Comparison of ENCODE assay signal across 23 cellular contexts in the genomic region with DNA sequence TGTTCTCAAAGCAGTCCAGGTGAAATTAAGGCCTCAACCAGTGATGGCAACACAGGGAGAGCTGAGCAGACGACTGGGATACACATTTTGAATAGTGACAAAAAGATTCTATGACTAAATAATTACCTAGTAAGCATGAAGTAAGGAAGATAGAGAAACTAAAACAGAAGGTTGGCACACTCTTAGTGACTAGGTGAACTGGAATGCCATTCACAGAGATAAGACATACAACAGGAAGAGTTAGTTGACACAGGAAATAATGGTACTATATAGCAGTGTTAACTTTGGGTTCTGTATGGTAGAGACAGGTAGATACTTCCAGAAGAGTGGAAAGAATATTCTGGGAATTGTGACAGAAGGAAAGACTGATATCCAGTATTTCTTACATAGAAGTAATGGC.
DNase-seq lines count a peak whose midpoint lies in the region; ATAC-seq and TF ChIP-seq lines count a peak whose summit lies in the region.
"Had no signal": no experiment of that assay in that cellular context is flagged by ENCODE, and none has a peak within 500 bp of the region (broad histone marks: within the 10 kb centered on the region; RNA-seq: fewer than 3 reads in every experiment).

No MANE protein-coding gene starts in this region.

- no peak overlapping the region for H2AK5ac ChIP-seq in IMR-90 (ENCODE audit: low read depth, low read length)

- H3K23ac ChIP-seq in IMR-90 (ENCODE audit: low read depth, low read length): no peak overlapping the region

- no peak for ATAC-seq in IMR-90 (ENCODE audit: low read depth)
- ATAC-seq in foreskin keratinocyte: peak; percentile 75
- ATAC-seq in HG03342 (IDR thresholded peaks at IDR 0.05; ENCODE audit: unreplicated experiment): no peak
- ATAC-seq: A549, K562, SK-N-SH treated with all-trans-retinoic acid at 6 μM for 48 hours had no signal

- no peak for TF ChIP-seq POLR2A in IMR-90 (IDR thresholded peaks at IDR 0.05; ENCODE audit: low read depth, low read length)
- TF ChIP-seq POLR2A in thyroid gland (IDR thresholded peaks at IDR 0.05): no peak

- no peaks in the 10 kb centered on the region for H3K4me1 ChIP-seq in IMR-90 (ENCODE audit: control insufficient read depth, insufficient read depth, low read length)
- peaks cover 5% of the 10 kb centered on the region for H3K4me1 ChIP-seq in foreskin keratinocyte
- no peaks in the 10 kb centered on the region for H3K4me1 ChIP-seq in thyroid gland
- H3K4me1 ChIP-seq: A549 had no signal

- no peak overlapping the region for H2AFZ ChIP-seq in IMR-90 (replicated peaks; ENCODE audit: low read length, poor library complexity)

- intact Hi-C loops in IMR-90 (cut with micrococcal nuclease) (no loop called here), thyroid gland (cut with DNase I) (no loop called here)

- H3K14ac ChIP-seq in IMR-90 (replicated peaks; ENCODE audit: low read depth, low read length): no peak overlapping the region

- BruUV-seq in IMR-90 (replicated peaks; lab: Mats Ljungman, UMichigan): no TSS peak

- POLR2A ChIA-PET in IMR-90 (lab: Charles Lee; ENCODE audit: unreplicated experiment): no interaction called here

- CTCF ChIA-PET in IMR-90 (lab: Yijun Ruan, JAX): no interaction called here

- no CpG with 5 or more reads among the region's 1 CpG for WGBS in IMR-90 (ENCODE audit: extremely low coverage in 2 of 2, insufficient read length in 1 of 2), 2 experiments
- 87 to 94% methylated on average over 1 of the region's 1 CpG for WGBS in thyroid gland, 2 donors

- H2BK20ac ChIP-seq in IMR-90 (ENCODE audit: low read depth, low read length): no peak overlapping the region

- H3K27ac Mint-ChIP-seq in endothelial cell (ENCODE audit: unreplicated experiment): no peak overlapping the region
- H3K27ac Mint-ChIP-seq: B cell had no signal

- H3K9me3 ChIP-seq in IMR-90 (ENCODE audit: control insufficient read depth, insufficient read depth, low read length) (peaks cover 5% of the 10 kb centered on the region; the same call in 1 of the 2 replicates), thyroid gland (no peaks in the 10 kb centered on the region)
- H3K9me3 ChIP-seq: A549 had no signal

- no peaks in the 10 kb centered on the region for H3K36me3 ChIP-seq in IMR-90 (ENCODE audit: control insufficient read depth, insufficient read depth, low read length)
- no peaks in the 10 kb centered on the region for H3K36me3 ChIP-seq in thyroid gland

- in situ Hi-C loops in IMR-90 (cut with MboI; ENCODE audit: low sequenced_read_pairs): no loop called here

- H3K27me3 ChIP-seq in IMR-90 (ENCODE audit: control insufficient read depth, insufficient read depth, low read length) (no peaks in the 10 kb centered on the region), foreskin keratinocyte (no peaks in the 10 kb centered on the region), thyroid gland (no peaks in the 10 kb centered on the region)

- no peak overlapping the region for H2BK120ac ChIP-seq in IMR-90 (ENCODE audit: low read depth, low read length)

- TF ChIP-seq CTCF in IMR-90 (conservative IDR thresholded peaks at IDR 0.05; ENCODE audit: low read depth, low read length) (no peak), VCaP (conservative IDR thresholded peaks at IDR 0.05) (no peak), foreskin keratinocyte (conservative IDR thresholded peaks at IDR 0.05) (no peak), thyroid gland (IDR thresholded peaks at IDR 0.05) (no peak), endothelial cell (IDR thresholded peaks at IDR 0.05; ENCODE audit: unreplicated experiment) (no peak)

- dilution Hi-C loops in IMR-90 (cut with HindIII; ENCODE audit: low sequenced_read_pairs, unreplicated experiment): no loop called here

- no peak overlapping the region for H4K8ac ChIP-seq in IMR-90 (ENCODE audit: low read depth in 2 of 2, low read length in 2 of 2)

- H3K79me1 ChIP-seq in IMR-90 (ENCODE audit: low read depth in 1 of 2, low read length in 2 of 2): no peaks in the 10 kb centered on the region

- no peak overlapping the region for H3K4me3 Mint-ChIP-seq in endothelial cell (ENCODE audit: unreplicated experiment)
- H3K4me3 Mint-ChIP-seq: B cell had no signal

- H3K27ac ChIP-seq in IMR-90 (ENCODE audit: insufficient read depth, low read length): no peak overlapping the region
- peak overlapping the region; percentile 24 for H3K27ac ChIP-seq in VCaP
- H3K27ac ChIP-seq in foreskin keratinocyte: no peak overlapping the region
- H3K27ac ChIP-seq in thyroid gland: no peak overlapping the region
- H3K27ac ChIP-seq: A549, RWPE1 had no signal

- no peak overlapping the region for H2BK5ac ChIP-seq in IMR-90 (ENCODE audit: low read depth, low read length, poor library complexity, severe bottlenecking)

- no peak overlapping the region for H3K18ac ChIP-seq in IMR-90 (ENCODE audit: low read depth, low read length)

- H3K4ac ChIP-seq in IMR-90 (ENCODE audit: low read depth, low read length): no peak overlapping the region

- H3K36me3 Mint-ChIP-seq in endothelial cell (ENCODE audit: low read depth, unreplicated experiment): no peaks in the 10 kb centered on the region

- no peak overlapping the region for H2BK15ac ChIP-seq in IMR-90 (ENCODE audit: low read depth, low read length)

- H4K20me1 ChIP-seq in IMR-90 (ENCODE audit: insufficient read depth, low read length): no peaks in the 10 kb centered on the region

- H3K27me3 Mint-ChIP-seq in endothelial cell (ENCODE audit: unreplicated experiment): no peaks in the 10 kb centered on the region
- H3K27me3 Mint-ChIP-seq: B cell had no signal

- H3K9me1 ChIP-seq in IMR-90 (ENCODE audit: insufficient read depth, low read length): no peaks in the 10 kb centered on the region

- H3K9me3 Mint-ChIP-seq in endothelial cell (ENCODE audit: unreplicated experiment): no peaks in the 10 kb centered on the region

- H3K4me2 ChIP-seq in IMR-90 (ENCODE audit: low read depth, low read length): no peak overlapping the region
- H3K4me2 ChIP-seq: A549 had no signal

- H2AK9ac ChIP-seq in IMR-90 (replicated peaks; ENCODE audit: low read depth, low read length, poor library complexity): no peak overlapping the region

- H4K5ac ChIP-seq in IMR-90 (ENCODE audit: low read depth, low read length): no peak overlapping the region

- H3K4me1 Mint-ChIP-seq in endothelial cell (ENCODE audit: unreplicated experiment): peaks cover 5% of the 10 kb centered on the region
- H3K4me1 Mint-ChIP-seq: B cell had no signal

- DNase-seq in Daoy (ENCODE audit: low read depth) (peak; percentile 27), IMR-90 (peak; percentile 30), foreskin keratinocyte (peak; percentile 26 to 63), thyroid gland (no peak), NOMO-1 treated with DMSO at 0.1 percent for 48 hours (lab: John Stamatoyannopoulos, UW; ENCODE audit: unreplicated experiment) (no peak), endothelial cell (ENCODE audit: low spot score) (no peak)
- DNase-seq: DMS53, EL, MM.1S, NCI-H1092, NCI-H1436, NCI-H187 treated with DMSO at 0.1 percent for 48 hours, NCI-H345, NCI-H524, NCI-H774, OCI-M1 had no signal

- TF ChIP-seq RAD21 in IMR-90 (IDR thresholded peaks at IDR 0.05; ENCODE audit: low read length): no peak

- H3K4me3 ChIP-seq in IMR-90 (ENCODE audit: insufficient read depth, low read depth, low read length) (no peak overlapping the region), thyroid gland (replicated peaks in 1 of 3) (no peak overlapping the region)
- H3K4me3 ChIP-seq: A549, K562 had no signal

- H3K56ac ChIP-seq in IMR-90 (ENCODE audit: extremely low read depth, insufficient read depth, low read length): no peak overlapping the region

- H3K9ac ChIP-seq in IMR-90 (ENCODE audit: low read depth, low read length): no peak overlapping the region

- no peak overlapping the region for H4K91ac ChIP-seq in IMR-90 (ENCODE audit: insufficient read depth, low read depth, low read length)

TF ChIP-seq in IMR-90, 13 proteins besides CTCF, POLR2A, EP300 and RAD21:
- TF ChIP-seq ELK1 (IDR thresholded peaks at IDR 0.05; ENCODE audit: borderline replicate concordance, low read depth, low read length) (no peak), RFX5 (IDR thresholded peaks at IDR 0.05; ENCODE audit: low read depth, low read length) (no peak), MAZ (IDR thresholded peaks at IDR 0.05; ENCODE audit: borderline replicate concordance, low read depth, low read length) (no peak), MXI1 (IDR thresholded peaks at IDR 0.05; ENCODE audit: borderline replicate concordance, low read depth, low read length) (no peak), RCOR1 (IDR thresholded peaks at IDR 0.05; ENCODE audit: insufficient replicate concordance, low read length) (no peak), SMC3 (IDR thresholded peaks at IDR 0.05; ENCODE audit: low read depth, low read length) (no peak)

Comparison
In these comparisons a context has a peak if more than half of its experiments do, and no peak if none do; other contexts are left out.
1. DNase-seq: peak in Daoy (single experiment), IMR-90 (single experiment) and foreskin keratinocyte (2 of 2); none in thyroid gland (0 of 2), NOMO-1 treated with DMSO at 0.1 percent for 48 hours (single experiment) and endothelial cell (single experiment).